Comparison of ENCODE assay signal across 9 cellular contexts in the genomic region with DNA sequence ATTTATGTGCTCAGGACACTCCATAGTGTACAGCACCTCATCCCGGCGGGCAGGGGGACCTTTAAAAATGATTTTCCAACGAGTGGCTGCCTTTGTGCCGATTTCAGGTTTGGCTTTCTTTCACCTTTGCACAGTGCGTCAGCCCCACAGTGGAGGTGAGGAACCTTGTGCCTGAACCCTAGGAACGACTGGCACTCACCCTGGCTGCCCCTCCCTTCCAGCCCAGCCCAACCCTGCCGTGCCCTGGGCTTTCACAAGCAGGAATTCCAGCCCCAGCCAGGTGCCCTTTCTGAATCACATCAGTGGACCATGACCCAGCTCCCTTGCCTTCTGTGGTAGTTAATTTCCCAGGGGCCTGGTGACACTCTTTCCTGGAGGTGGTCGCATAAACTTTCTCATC. TPM values are rescaled to one million over a fixed set of nuclear protein-coding genes. Genes with fewer than 3 reads are reported as not detected.
DNase-seq lines count a peak whose midpoint lies in the region; ATAC-seq and TF ChIP-seq lines count a peak whose summit lies in the region.
"Had no signal": no experiment of that assay in that cellular context is flagged by ENCODE, and none has a peak within 500 bp of the region (broad histone marks: within the 10 kb centered on the region; RNA-seq: fewer than 3 reads in every experiment).

No MANE protein-coding gene starts in this region.

- intact Hi-C loops in mucosa of descending colon (cut with DNase I, micrococcal nuclease) = no loop called here

- DNase-seq in coronary artery (ENCODE audit: low spot score) (no peak), mucosa of descending colon (peak; percentile 70 to 83 (median 82)), CD1c-positive myeloid dendritic cell (ENCODE audit: extremely low spot score) (no peak), AG08395 (ENCODE audit: low spot score) (no peak), NCI-H2081 treated with DMSO at 0.1 percent for 48 hours (lab: John Stamatoyannopoulos, UW) (no peak)
- no peak for DNase-seq in stimulated activated naive CD4-positive, alpha-beta T cell (lab: John Stamatoyannopoulos, UW)

- peaks cover 19% of the 10 kb centered on the region for H3K27me3 ChIP-seq in HUES6 (ENCODE audit: control insufficient read depth, insufficient read depth, low read length)
- H3K27me3 ChIP-seq: SJSA1 had no signal

- peak overlapping the region; percentile 97 for H3K4me3 ChIP-seq in HUES6 (ENCODE audit: low read depth, low read length)
- H3K4me3 ChIP-seq in coronary artery = peak overlapping the region; percentile 75
- H3K4me3 ChIP-seq in mucosa of descending colon = no peak overlapping the region

- peak; percentile 68 for ATAC-seq in mucosa of descending colon

- H3K36me3 ChIP-seq in HUES6 (ENCODE audit: control insufficient read depth, insufficient read depth, low read length) = no peaks in the 10 kb centered on the region
- no peaks in the 10 kb centered on the region for H3K36me3 ChIP-seq in mucosa of descending colon (ENCODE audit: low read depth)
- H3K36me3 ChIP-seq: SJSA1 had no signal

- no peaks in the 10 kb centered on the region for H3K9me3 ChIP-seq in HUES6 (ENCODE audit: control insufficient read depth, insufficient read depth, low read depth, low read length)
- no peaks in the 10 kb centered on the region for H3K9me3 ChIP-seq in mucosa of descending colon
- H3K9me3 ChIP-seq: SJSA1 had no signal

- no peak overlapping the region for H3K9ac ChIP-seq in HUES6 (ENCODE audit: low read length)

- H3K27ac ChIP-seq in 22Rv1 (0 out of 2 replicates have a peak overlapping the region, but pooled peaks have one; percentile 5), HUES6 (ENCODE audit: low read depth, low read length) (no peak overlapping the region), coronary artery (no peak overlapping the region)
- H3K27ac ChIP-seq: SJSA1 had no signal

- TF ChIP-seq CTCF in 22Rv1 (IDR thresholded peaks at IDR 0.05) = no peak
- TF ChIP-seq CTCF in coronary artery (IDR thresholded peaks at IDR 0.05) = no peak
- no peak for TF ChIP-seq CTCF in mucosa of descending colon (IDR thresholded peaks at IDR 0.05)

- H3K4me1 ChIP-seq in HUES6 (ENCODE audit: control insufficient read depth, insufficient read depth, low read length) = peaks cover 27% of the 10 kb centered on the region
- H3K4me1 ChIP-seq in mucosa of descending colon (ENCODE audit: low read depth) = no peaks in the 10 kb centered on the region

RNA-seq across cellular contexts. Expression of a gene that starts 1.3 kb away (rescaled TPM):
- total RNA-seq in mucosa of descending colon = 100 to 1,000 TPM in 1 of 3 donors, 10 to 100 TPM in 2; 58.6 to 103 (median 95.4) TPM

Comparison
In these comparisons a context has a peak if more than half of its experiments do, and no peak if none do; other contexts are left out.
1. DNase-seq: peak in mucosa of descending colon (3 of 3); none in coronary artery (single experiment), CD1c-positive myeloid dendritic cell (single experiment), AG08395 (single experiment), NCI-H2081 treated with DMSO at 0.1 percent for 48 hours (single experiment) and stimulated activated naive CD4-positive, alpha-beta T cell (0 of 6).